ENCODE assay signal across 13 cellular contexts in genomic region chr19:6733338-6734095, GRCh38. TPM values are rescaled to one million over a fixed set of nuclear protein-coding genes. Genes with fewer than 3 reads are reported as not detected.
DNase-seq lines count a peak whose midpoint lies in the region; ATAC-seq, FAIRE-seq and TF ChIP-seq lines count a peak whose summit lies in the region.
"Had no signal": no experiment of that assay in that cellular context is flagged by ENCODE, and none has a peak within 500 bp of the region (broad histone marks: within the 10 kb centered on the region; RNA-seq: fewer than 3 reads in every experiment).

No MANE protein-coding gene starts in this region.

- H3K27ac Mint-ChIP-seq in CD4-positive, alpha-beta T cell = no peak overlapping the region

- no TSS peak for BruUV-seq in K562 (replicated peaks; lab: Mats Ljungman, UMichigan)

- peaks cover 19% of the 10 kb centered on the region for H3K79me2 ChIP-seq in K562 (ENCODE audit: control insufficient read depth, insufficient read depth, low read length)

- TF ChIP-seq EP300 in K562 (IDR thresholded peaks at IDR 0.05; ENCODE audit: low read length) = no peak

- no peak for DNase-seq in CD4-positive, alpha-beta T cell
- DNase-seq in GM13977 (ENCODE audit: low spot score) = no peak
- DNase-seq in K562 (ENCODE audit: extremely low read depth in 1 of 4, low spot score in 3 of 4) = peak in 3 of 4 experiments; percentile 31 to 56 (median 54)
- DNase-seq in mucosa of descending colon = peak in 2 of 3 donors; percentile 34 to 53
- DNase-seq in ureter (ENCODE audit: low spot score) = no peak
- no peak for DNase-seq in HuH-7 (ENCODE audit: low spot score)
- DNase-seq: amygdala, DMS153, NCI-H2081 had no signal

- H3K27me3 Mint-ChIP-seq in CD4-positive, alpha-beta T cell = no peaks in the 10 kb centered on the region

- H3K9me3 ChIP-seq in CD4-positive, alpha-beta T cell (ENCODE audit: control insufficient read depth, low read length) = no peaks in the 10 kb centered on the region
- H3K9me3 ChIP-seq in K562 (replicated peaks; ENCODE audit: control insufficient read depth, insufficient read depth, low read depth, low read length) (no peaks in the 10 kb centered on the region), mucosa of descending colon (no peaks in the 10 kb centered on the region)

- in situ Hi-C loops in GM13977 (cut with MboI; ENCODE audit: low pct_unique_long_range_greater_than_20kb, low sequenced_read_pairs, unreplicated experiment) (loop anchor here (10.0 kb wide), 1 partner anchor 209 kb away; no protein-coding TSS in a partner anchor), K562 (cut with MboI) (no loop called here)

- POLR2A ChIA-PET in CD4-positive, alpha-beta T cell (lab: Charles Lee) = no interaction called here
- POLR2A ChIA-PET in K562 (lab: Yijun Ruan, JAX) = interaction anchor here (0.6 to 0.9 kb wide), 2 partner anchors 17 to 34 kb away, joined by 3 read pairs; partner anchors contain the start of gene SH2D3A

- no peak for FAIRE-seq in K562 (lab: Jason Lieb, UNC)
- FAIRE-seq: endometrium had no signal

- no peak for ATAC-seq in CD4-positive, alpha-beta T cell (ENCODE audit: poor library complexity)
- ATAC-seq in K562 = no peak
- no peak for ATAC-seq in mucosa of descending colon
- ATAC-seq in HG03280 (IDR thresholded peaks at IDR 0.05; ENCODE audit: unreplicated experiment) = no peak

- no peak overlapping the region for H2AFZ ChIP-seq in K562 (ENCODE audit: low read depth, low read length)

- no peaks in the 10 kb centered on the region for H4K20me1 ChIP-seq in K562 (replicated peaks; ENCODE audit: control insufficient read depth, insufficient read depth, low read length)

- peaks cover 25% of the 10 kb centered on the region for H3K36me3 Mint-ChIP-seq in CD4-positive, alpha-beta T cell (ENCODE audit: low read depth)

- H3K4me1 Mint-ChIP-seq in CD4-positive, alpha-beta T cell (ENCODE audit: low read depth) = peaks cover 20% of the 10 kb centered on the region

- intact Hi-C loops in CD4-positive, alpha-beta T cell (cut with DNase I, micrococcal nuclease) = no loop called here
- intact Hi-C loops in K562 (cut with micrococcal nuclease) = loop anchor here (10.0 kb wide), 1 partner anchor 219 kb away; no protein-coding TSS in a partner anchor
- intact Hi-C loops in mucosa of descending colon (cut with DNase I, micrococcal nuclease) = no loop called here

- H3K4me1 ChIP-seq in K562 (replicated peaks in 1 of 2; ENCODE audit: control insufficient read depth in 2 of 2, insufficient read depth in 2 of 2, low read length in 2 of 2) (peaks cover 34 to 73% of the 10 kb centered on the region in 2 experiments), mucosa of descending colon (ENCODE audit: low read depth) (peaks cover 19% of the 10 kb centered on the region)

- no peak overlapping the region for H3K27ac ChIP-seq in CD4-positive, alpha-beta T cell (ENCODE audit: low read depth, low read length)
- H3K27ac ChIP-seq in K562 (ENCODE audit: extremely low read depth, low read depth, low read length) = no peak overlapping the region
- H3K27ac ChIP-seq: skin epidermis had no signal

- TF ChIP-seq RAD21 in K562 (CRISPR knock-in tag; conservative IDR thresholded peaks at IDR 0.05 in 1 of 2, IDR thresholded peaks at IDR 0.05 in 1 of 2) = peak in 1 of 2 experiments; percentile 40; a peak in 1 of 4 replicates

- CTCF ChIA-PET in CD4-positive, alpha-beta T cell (lab: Charles Lee) = interaction anchor here (1.2 kb wide), 1 partner anchor 100 kb away, joined by 3 read pairs; no protein-coding TSS in a partner anchor
- CTCF ChIA-PET in K562 (lab: Yijun Ruan, JAX; ENCODE audit: low intra/inter-chr PET ratio) = interaction anchor here (0.7 kb wide), 1 partner anchor 268 kb away, joined by 4 read pairs; no protein-coding TSS in a partner anchor

- H3K27me3 ChIP-seq in CD4-positive, alpha-beta T cell (ENCODE audit: control insufficient read depth, insufficient read depth, low read length) = no peaks in the 10 kb centered on the region
- no peaks in the 10 kb centered on the region for H3K27me3 ChIP-seq in K562 (ENCODE audit: control insufficient read depth in 2 of 2, insufficient read depth in 2 of 2, low read length in 2 of 2)

- H3K9me1 ChIP-seq in K562 (ENCODE audit: control insufficient read depth, insufficient read depth, low read length) = no peaks in the 10 kb centered on the region

- WGBS in K562 (ENCODE audit: insufficient coverage, low coverage, missing lambda C conversion rate) = 74% methylated on average over 17 of the region's 29 CpGs

- no peaks in the 10 kb centered on the region for H3K9me3 Mint-ChIP-seq in CD4-positive, alpha-beta T cell

- H3K4me3 Mint-ChIP-seq in CD4-positive, alpha-beta T cell = no peak overlapping the region

- peak; percentile 33 for TF ChIP-seq CTCF in CD4-positive, alpha-beta T cell (IDR thresholded peaks at IDR 0.05)
- peak; percentile 35 for TF ChIP-seq CTCF in GM13977 (IDR thresholded peaks at IDR 0.05; ENCODE audit: extremely low read depth, insufficient read depth, missing control alignments)
- peak; percentile 60 to 77 (median 65) for TF ChIP-seq CTCF in K562 (IDR thresholded peaks at IDR 0.05 in 2 of 3, conservative IDR thresholded peaks at IDR 0.05 in 1 of 3; ENCODE audit: insufficient read depth in 2 of 3, low read depth in 1 of 3, low read length in 3 of 3)
- TF ChIP-seq CTCF in mucosa of descending colon (IDR thresholded peaks at IDR 0.05) = no peak

- H3K4me3 ChIP-seq in K562 = no peak overlapping the region
- no peak overlapping the region for H3K4me3 ChIP-seq in mucosa of descending colon
- H3K4me3 ChIP-seq: skin epidermis had no signal

- peak overlapping the region in 1 of 2 experiments; percentile 77; a peak in 2 of 4 replicates for H3K9ac ChIP-seq in K562 (ENCODE audit: insufficient read depth in 1 of 2, low read depth in 2 of 2, low read length in 2 of 2)

- no peak for TF ChIP-seq POLR2A in K562 (conservative IDR thresholded peaks at IDR 0.05)

- H3K36me3 ChIP-seq in K562 (ENCODE audit: control insufficient read depth, insufficient read depth, low read length) = peaks cover 3% of the 10 kb centered on the region; the same call in 1 of the 3 replicates
- H3K36me3 ChIP-seq in mucosa of descending colon (ENCODE audit: low read depth) = no peaks in the 10 kb centered on the region

- H3K4me2 ChIP-seq in K562 (ENCODE audit: insufficient read depth, low read length) = peak overlapping the region; percentile 14; the same call in 1 of the 2 replicates

RNA-seq across cellular contexts. Expression of gene GPR108, which starts 3.9 kb away (rescaled TPM):
- 10 to 100 TPM; 34.5 to 36.6 TPM for total RNA-seq in CD4-positive, alpha-beta T cell
- total RNA-seq in K562 (2011; cell fraction: chromatin; rRNA removed; ENCODE audit: low replicate concordance) = 45.9 and 112 TPM in 2 replicates
- total RNA-seq in K562 (2011; cell fraction: nucleolus; rRNA removed) = 96.6 and 107 TPM in 2 replicates
- total RNA-seq in K562 (2011; cell fraction: nucleoplasm; rRNA removed) = 72.1 and 74.9 TPM in 2 replicates
- 23.8 and 33.5 TPM in 2 replicates for total RNA-seq in K562 (2014; rRNA removed)
- total RNA-seq in K562 (2014; rRNA removed; fragmentation: Illumina TruSeq; extraction: Trizol) = 12.3 and 16.4 TPM in 2 replicates
- total RNA-seq in K562 (2015; rRNA removed; fragmentation: Illumina TruSeq; extraction: Trizol) = 21.9 and 24.4 TPM in 2 replicates
- 31.1 and 33.1 TPM in 2 replicates for total RNA-seq in K562 (2021)
- 29.8 and 46.5 TPM in 2 replicates for polyA plus RNA-seq in K562 (2011; rRNA removed)
- 43.8 and 51.1 TPM in 2 replicates for polyA plus RNA-seq in K562 (2011; cell fraction: cytosol; rRNA removed)
- 180 and 195 TPM in 2 replicates for polyA plus RNA-seq in K562 (2011; cell fraction: nucleus; rRNA removed)
- polyA plus RNA-seq in K562 (2012) = 29.9 and 65.7 TPM in 2 replicates
- polyA plus RNA-seq in K562 (2014; fragmentation: Illumina TruSeq; extraction: Trizol) = 32.3 and 33.2 TPM in 2 replicates
- 1 to 10 TPM; 2.4 to 6.1 TPM for polyA plus RNA-seq in K562 (2014; fragmentation: Nextera tagmentation; extraction: Ambion mirVana)
- polyA plus RNA-seq in K562 (2014; rRNA removed) = 32.9 and 36.4 TPM in 2 replicates
- 22.3 and 35.9 TPM in 2 replicates for polyA minus RNA-seq in K562 (2011; rRNA and poly(A)+ RNA removed)
- 21.0 and 22.6 TPM in 2 replicates for polyA minus RNA-seq in K562 (2011; cell fraction: cytosol; rRNA and poly(A)+ RNA removed)
- polyA minus RNA-seq in K562 (2011; cell fraction: nucleus; rRNA and poly(A)+ RNA removed) = 18.7 and 34.9 TPM in 2 replicates
- total RNA-seq in mucosa of descending colon = 100 to 1,000 TPM in 1 of 3 donors, 10 to 100 TPM in 2; 74.8 to 115 (median 89.2) TPM
- 74.0 TPM for total RNA-seq in ureter

RNA-seq across cellular contexts. Expression of gene TRIP10, which starts 6.0 kb away (rescaled TPM):
- 1 to 10 TPM; 1.6 to 1.9 TPM for total RNA-seq in CD4-positive, alpha-beta T cell
- total RNA-seq in K562 (2011; cell fraction: chromatin; rRNA removed; ENCODE audit: low replicate concordance) = 67.3 and 119 TPM in 2 replicates
- total RNA-seq in K562 (2011; cell fraction: nucleolus; rRNA removed) = 65.3 and 66.5 TPM in 2 replicates
- 53.5 and 66.7 TPM in 2 replicates for total RNA-seq in K562 (2011; cell fraction: nucleoplasm; rRNA removed)
- total RNA-seq in K562 (2014; rRNA removed) = 57.4 and 61.8 TPM in 2 replicates
- 23.6 and 29.4 TPM in 2 replicates for total RNA-seq in K562 (2014; rRNA removed; fragmentation: Illumina TruSeq; extraction: Trizol)
- 34.6 and 36.1 TPM in 2 replicates for total RNA-seq in K562 (2015; rRNA removed; fragmentation: Illumina TruSeq; extraction: Trizol)
- 59.1 and 63.2 TPM in 2 replicates for total RNA-seq in K562 (2021)
- 29.1 and 39.3 TPM in 2 replicates for polyA plus RNA-seq in K562 (2011; rRNA removed)
- 22.8 and 30.6 TPM in 2 replicates for polyA plus RNA-seq in K562 (2011; cell fraction: cytosol; rRNA removed)
- polyA plus RNA-seq in K562 (2011; cell fraction: nucleus; rRNA removed) = 113 and 133 TPM in 2 replicates
- 47.5 and 50.8 TPM in 2 replicates for polyA plus RNA-seq in K562 (2012)
- 56.2 and 56.7 TPM in 2 replicates for polyA plus RNA-seq in K562 (2014; fragmentation: Illumina TruSeq; extraction: Trizol)
- 1 to 10 TPM; 1.2 to 2.7 TPM for polyA plus RNA-seq in K562 (2014; fragmentation: Nextera tagmentation; extraction: Ambion mirVana)
- 66.6 and 66.8 TPM in 2 replicates for polyA plus RNA-seq in K562 (2014; rRNA removed)
- polyA minus RNA-seq in K562 (2011; rRNA and poly(A)+ RNA removed) = 17.1 and 20.3 TPM in 2 replicates
- polyA minus RNA-seq in K562 (2011; cell fraction: cytosol; rRNA and poly(A)+ RNA removed) = 18.3 and 21.0 TPM in 2 replicates
- polyA minus RNA-seq in K562 (2011; cell fraction: nucleus; rRNA and poly(A)+ RNA removed) = 21.3 and 30.1 TPM in 2 replicates
- 100 to 1,000 TPM in 1 of 3 donors, 10 to 100 TPM in 2; 72.8 to 121 (median 79.5) TPM for total RNA-seq in mucosa of descending colon
- total RNA-seq in ureter = 86.0 TPM

RNA-seq across cellular contexts. Expression of gene C3, which starts 13.1 kb away (rescaled TPM):
- total RNA-seq in CD4-positive, alpha-beta T cell = under 1 TPM in 1 of 2 experiments, not detected in 1; 0.55 TPM
- 19.5 and 33.3 TPM in 2 replicates for total RNA-seq in K562 (2011; cell fraction: chromatin; rRNA removed; ENCODE audit: low replicate concordance)
- 14.5 and 17.5 TPM in 2 replicates for total RNA-seq in K562 (2011; cell fraction: nucleolus; rRNA removed)
- total RNA-seq in K562 (2011; cell fraction: nucleoplasm; rRNA removed) = 15.2 and 15.6 TPM in 2 replicates
- total RNA-seq in K562 (2014; rRNA removed) (0.59 and 2.0 TPM in 2 replicates), K562 (2014; rRNA removed; fragmentation: Illumina TruSeq; extraction: Trizol) (1.1 and 1.5 TPM in 2 replicates), K562 (2015; rRNA removed; fragmentation: Illumina TruSeq; extraction: Trizol) (2.1 and 2.2 TPM in 2 replicates), K562 (2021) (8.0 and 10.6 TPM in 2 replicates), mucosa of descending colon (100 to 1,000 TPM in 2 of 3 donors, 10 to 100 TPM in 1; 42.2 to 473 (median 261) TPM), ureter (718 TPM)
- polyA plus RNA-seq in K562 (2011; rRNA removed) (9.1 and 40.9 TPM in 2 replicates), K562 (2014; fragmentation: Illumina TruSeq; extraction: Trizol) (2.4 and 4.3 TPM in 2 replicates), K562 (2014; fragmentation: Nextera tagmentation; extraction: Ambion mirVana) (1 to 10 TPM; 1.2 to 2.2 TPM), K562 (2014; rRNA removed) (2.5 and 5.4 TPM in 2 replicates)
- 9.2 and 36.7 TPM in 2 replicates for polyA plus RNA-seq in K562 (2011; cell fraction: cytosol; rRNA removed)
- polyA plus RNA-seq in K562 (2011; cell fraction: nucleus; rRNA removed) = 23.7 and 50.5 TPM in 2 replicates
- polyA plus RNA-seq in K562 (2012) = 7.4 and 20.1 TPM in 2 replicates
- polyA minus RNA-seq in K562 (2011; rRNA and poly(A)+ RNA removed) = 6.5 and 24.5 TPM in 2 replicates
- 23.9 and 64.6 TPM in 2 replicates for polyA minus RNA-seq in K562 (2011; cell fraction: cytosol; rRNA and poly(A)+ RNA removed)
- polyA minus RNA-seq in K562 (2011; cell fraction: nucleus; rRNA and poly(A)+ RNA removed) = 16.2 and 39.1 TPM in 2 replicates

RNA-seq across cellular contexts. Expression of gene SH2D3A, which starts 33.7 kb away (rescaled TPM):
- 10 to 100 TPM; 39.2 to 41.3 TPM for total RNA-seq in CD4-positive, alpha-beta T cell
- total RNA-seq in K562 (2011; cell fraction: chromatin; rRNA removed; ENCODE audit: low replicate concordance) = 17.3 and 38.7 TPM in 2 replicates
- total RNA-seq in K562 (2011; cell fraction: nucleolus; rRNA removed) = 28.7 and 29.6 TPM in 2 replicates
- total RNA-seq in K562 (2011; cell fraction: nucleoplasm; rRNA removed) = 21.3 and 22.0 TPM in 2 replicates
- total RNA-seq in K562 (2014; rRNA removed) (20.0 and 25.9 TPM in 2 replicates), K562 (2014; rRNA removed; fragmentation: Illumina TruSeq; extraction: Trizol) (3.0 and 4.8 TPM in 2 replicates), K562 (2015; rRNA removed; fragmentation: Illumina TruSeq; extraction: Trizol) (8.6 and 8.9 TPM in 2 replicates), K562 (2021) (19.4 and 26.3 TPM in 2 replicates), mucosa of descending colon (10 to 100 TPM; 26.4 to 80.5 (median 40.5) TPM), ureter (68.7 TPM)
- polyA plus RNA-seq in K562 (2011; rRNA removed) (8.7 and 13.4 TPM in 2 replicates), K562 (2014; fragmentation: Illumina TruSeq; extraction: Trizol) (9.6 and 17.7 TPM in 2 replicates), K562 (2014; fragmentation: Nextera tagmentation; extraction: Ambion mirVana) (under 1 TPM; 0.75 to 0.83 TPM), K562 (2014; rRNA removed) (19.8 and 24.8 TPM in 2 replicates)
- 12.2 and 22.2 TPM in 2 replicates for polyA plus RNA-seq in K562 (2011; cell fraction: cytosol; rRNA removed)
- polyA plus RNA-seq in K562 (2011; cell fraction: nucleus; rRNA removed) = 20.1 and 35.1 TPM in 2 replicates
- polyA plus RNA-seq in K562 (2012) = 10.3 and 10.8 TPM in 2 replicates
- polyA minus RNA-seq in K562 (2011; rRNA and poly(A)+ RNA removed) = 3.0 and 4.7 TPM in 2 replicates
- 8.7 and 11.1 TPM in 2 replicates for polyA minus RNA-seq in K562 (2011; cell fraction: cytosol; rRNA and poly(A)+ RNA removed)
- 17.0 and 18.8 TPM in 2 replicates for polyA minus RNA-seq in K562 (2011; cell fraction: nucleus; rRNA and poly(A)+ RNA removed)
- total RNA-seq: myocyte had no signal

RNA-seq across cellular contexts. Expression of gene VAV1, which starts 39.0 kb away (rescaled TPM):
- 10 to 100 TPM; 70.0 to 70.1 TPM for total RNA-seq in CD4-positive, alpha-beta T cell
- total RNA-seq in K562 (2011; cell fraction: chromatin; rRNA removed; ENCODE audit: low replicate concordance) = 12.0 and 34.0 TPM in 2 replicates
- 15.5 and 23.5 TPM in 2 replicates for total RNA-seq in K562 (2011; cell fraction: nucleolus; rRNA removed)
- 12.6 and 13.2 TPM in 2 replicates for total RNA-seq in K562 (2011; cell fraction: nucleoplasm; rRNA removed)
- total RNA-seq in K562 (2014; rRNA removed) (13.6 and 13.7 TPM in 2 replicates), K562 (2014; rRNA removed; fragmentation: Illumina TruSeq; extraction: Trizol) (8.7 and 9.4 TPM in 2 replicates), K562 (2015; rRNA removed; fragmentation: Illumina TruSeq; extraction: Trizol) (19.1 and 19.7 TPM in 2 replicates), K562 (2021) (17.3 and 20.1 TPM in 2 replicates), mucosa of descending colon (10 to 100 TPM in 2 of 3 donors, 1 to 10 TPM in 1; 6.0 to 12.3 (median 10.7) TPM), ureter (12.1 TPM)
- polyA plus RNA-seq in K562 (2011; rRNA removed) (8.4 and 18.5 TPM in 2 replicates), K562 (2014; fragmentation: Illumina TruSeq; extraction: Trizol) (12.4 and 13.3 TPM in 2 replicates), K562 (2014; fragmentation: Nextera tagmentation; extraction: Ambion mirVana) (1 to 10 TPM in 1 of 2 experiments, under 1 TPM in 1; 0.46 to 1.3 TPM), K562 (2014; rRNA removed) (10.9 and 11.1 TPM in 2 replicates)
- polyA plus RNA-seq in K562 (2011; cell fraction: cytosol; rRNA removed) = 7.1 and 10.6 TPM in 2 replicates
- polyA plus RNA-seq in K562 (2011; cell fraction: nucleus; rRNA removed) = 19.2 and 28.2 TPM in 2 replicates
- polyA plus RNA-seq in K562 (2012) = 18.1 and 29.2 TPM in 2 replicates
- polyA minus RNA-seq in K562 (2011; rRNA and poly(A)+ RNA removed) = 10.3 and 18.3 TPM in 2 replicates
- 4.7 and 11.8 TPM in 2 replicates for polyA minus RNA-seq in K562 (2011; cell fraction: cytosol; rRNA and poly(A)+ RNA removed)
- polyA minus RNA-seq in K562 (2011; cell fraction: nucleus; rRNA and poly(A)+ RNA removed) = 12.7 and 24.3 TPM in 2 replicates
- total RNA-seq: myocyte had no signal

Comparison
In these comparisons a context has a peak if more than half of its experiments do, and no peak if none do; other contexts are left out.
1. DNase-seq: peak in K562 (3 of 4) and mucosa of descending colon (2 of 3); none in CD4-positive, alpha-beta T cell (0 of 10), GM13977 (single experiment), ureter (single experiment) and HuH-7 (single experiment).
2. RNA of gene TRIP10, which starts 6.0 kb away (total RNA-seq): 86.0 TPM in ureter (single experiment), 72.8 to 121 TPM in mucosa of descending colon and 23.6 to 119 TPM in K562; 1.6 to 1.9 TPM in CD4-positive, alpha-beta T cell; every median in the first group is over 4 times any median in the second.